Comparison of ENCODE assay signal across 8 cellular contexts in the genomic region with DNA sequence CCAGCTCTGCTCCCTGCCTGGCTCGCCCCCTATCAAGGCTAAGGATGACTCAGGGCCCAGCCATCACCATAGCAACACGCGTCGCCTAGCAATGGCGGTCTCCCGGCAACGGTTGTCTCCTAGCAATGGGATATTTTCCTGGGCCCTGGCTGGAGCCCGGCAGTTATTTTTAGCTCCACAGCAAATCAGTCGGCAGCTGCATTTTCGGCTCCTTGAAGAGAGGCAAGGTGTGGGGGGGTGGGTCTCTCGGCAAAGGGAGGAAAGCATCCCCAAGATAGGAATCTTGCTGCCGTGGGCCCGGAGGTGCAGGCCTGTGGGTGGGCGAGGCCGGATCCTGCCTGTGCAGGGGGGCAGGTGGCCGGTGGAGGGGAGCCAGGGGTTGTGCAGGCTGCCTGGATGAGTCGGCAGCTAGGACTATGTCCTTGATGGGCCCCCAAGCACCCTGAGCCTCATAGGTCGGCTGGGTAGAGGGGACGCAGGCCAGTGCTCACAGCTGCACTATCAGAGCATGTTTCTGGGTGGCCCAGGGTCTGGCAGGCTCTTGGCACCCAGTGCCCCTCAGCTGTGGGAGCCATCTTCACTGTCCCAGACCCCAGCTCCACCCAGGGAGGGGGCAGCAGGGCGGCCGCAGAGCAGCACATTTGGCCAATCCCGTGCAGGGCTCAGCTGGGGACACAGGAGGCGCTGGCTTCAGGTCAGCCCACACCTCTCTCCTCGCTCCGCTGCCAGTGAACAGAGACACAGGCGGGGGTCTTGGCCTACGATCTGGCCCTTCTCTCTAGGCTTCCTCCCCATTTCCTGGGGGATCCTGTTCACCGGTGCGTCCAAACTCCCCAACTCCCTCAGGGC. TPM values are rescaled to one million over a fixed set of nuclear protein-coding genes. Genes with fewer than 3 reads are reported as not detected.
DNase-seq lines count a peak whose midpoint lies in the region; ATAC-seq lines count a peak whose summit lies in the region.

No MANE protein-coding gene starts in this region.

- H3K27ac Mint-ChIP-seq in activated T-helper 1 cell treated with anti-CD3 and anti-CD28 coated beads, Interleukin-12 subunit alpha, Interleukin-12 subunit beta, Interleukin-2, Interleukin-4 antibody, amounts not matched to agents 30 ng/mL and 10 ng/mL and 1 ng/mL, durations not matched to agents 14 hours and 24 hours and 36 hours: no peak overlapping the region

- H3K36me3 Mint-ChIP-seq in activated T-helper 1 cell treated with anti-CD3 and anti-CD28 coated beads, Interleukin-12 subunit alpha, Interleukin-12 subunit beta, Interleukin-2, Interleukin-4 antibody, amounts not matched to agents 30 ng/mL and 10 ng/mL and 1 ng/mL, durations not matched to agents 14 hours and 24 hours and 36 hours (ENCODE audit: low read depth): no peaks in the 10 kb centered on the region

- no peak overlapping the region for H3K4me3 Mint-ChIP-seq in activated T-helper 1 cell treated with anti-CD3 and anti-CD28 coated beads, Interleukin-12 subunit alpha, Interleukin-12 subunit beta, Interleukin-2, Interleukin-4 antibody, amounts not matched to agents 30 ng/mL and 10 ng/mL and 1 ng/mL, durations not matched to agents 14 hours and 24 hours and 36 hours

- no peaks in the 10 kb centered on the region for H3K9me3 Mint-ChIP-seq in activated T-helper 1 cell treated with anti-CD3 and anti-CD28 coated beads, Interleukin-12 subunit alpha, Interleukin-12 subunit beta, Interleukin-2, Interleukin-4 antibody, amounts not matched to agents 30 ng/mL and 10 ng/mL and 1 ng/mL, durations not matched to agents 14 hours and 24 hours and 36 hours

- peak; percentile 91 for DNase-seq in AG08395 (ENCODE audit: low spot score)
- peak; percentile 64 for DNase-seq in HT-29 (ENCODE audit: low spot score)
- DNase-seq in RKO (ENCODE audit: low spot score): peak; percentile 87
- DNase-seq in globus pallidus (ENCODE audit: low spot score): peak; percentile 73
- no peak for DNase-seq in activated T-helper 1 cell treated with anti-CD3 and anti-CD28 coated beads, Interleukin-12 subunit alpha, Interleukin-12 subunit beta, Interleukin-2, Interleukin-4 antibody, amounts not matched to agents 30 ng/mL and 10 ng/mL and 1 ng/mL, durations not matched to agents 14 hours and 24 hours and 36 hours (ENCODE audit: low spot score)
- DNase-seq in SW480 (ENCODE audit: low spot score): no peak

- intact Hi-C loops in activated T-helper 1 cell treated with anti-CD3 and anti-CD28 coated beads, Interleukin-12 subunit alpha, Interleukin-12 subunit beta, Interleukin-2, Interleukin-4 antibody, amounts not matched to agents 30 ng/mL and 10 ng/mL and 1 ng/mL, durations not matched to agents 14 hours and 24 hours and 36 hours (cut with micrococcal nuclease): loop anchor here (2.0 to 5.0 kb wide), 2 partner anchors 97 to 393 kb away; no protein-coding TSS in a partner anchor

- no peaks in the 10 kb centered on the region for H3K4me1 Mint-ChIP-seq in activated T-helper 1 cell treated with anti-CD3 and anti-CD28 coated beads, Interleukin-12 subunit alpha, Interleukin-12 subunit beta, Interleukin-2, Interleukin-4 antibody, amounts not matched to agents 30 ng/mL and 10 ng/mL and 1 ng/mL, durations not matched to agents 14 hours and 24 hours and 36 hours (ENCODE audit: low read depth)

- H3K27me3 Mint-ChIP-seq in activated T-helper 1 cell treated with anti-CD3 and anti-CD28 coated beads, Interleukin-12 subunit alpha, Interleukin-12 subunit beta, Interleukin-2, Interleukin-4 antibody, amounts not matched to agents 30 ng/mL and 10 ng/mL and 1 ng/mL, durations not matched to agents 14 hours and 24 hours and 36 hours (ENCODE audit: insufficient read depth): peaks cover 41% of the 10 kb centered on the region

- ATAC-seq in HG03159 (IDR thresholded peaks at IDR 0.05; ENCODE audit: unreplicated experiment) (no peak), GM21447 (IDR thresholded peaks at IDR 0.05; ENCODE audit: unreplicated experiment) (no peak)

RNA-seq across cellular contexts. Expression of gene FBXL16, which starts 4.3 kb away (rescaled TPM):
- 0.29 and 1.5 TPM in 2 replicates for total RNA-seq in HT-29 (2014; rRNA removed; shearing (Covaris generic))
- total RNA-seq in activated T-helper 1 cell treated with anti-CD3 and anti-CD28 coated beads, Interleukin-12 subunit alpha, Interleukin-12 subunit beta, Interleukin-2, Interleukin-4 antibody, amounts not matched to agents 30 ng/mL and 10 ng/mL and 1 ng/mL, durations not matched to agents 14 hours and 24 hours and 36 hours: 6.3 and 7.6 TPM in 2 replicates

RNA-seq across cellular contexts. Expression of gene METRN, which starts 5.0 kb away (rescaled TPM):
- 82.2 and 108 TPM in 2 replicates for total RNA-seq in HT-29 (2014; rRNA removed; shearing (Covaris generic))
- 21.8 and 29.6 TPM in 2 replicates for total RNA-seq in activated T-helper 1 cell treated with anti-CD3 and anti-CD28 coated beads, Interleukin-12 subunit alpha, Interleukin-12 subunit beta, Interleukin-2, Interleukin-4 antibody, amounts not matched to agents 30 ng/mL and 10 ng/mL and 1 ng/mL, durations not matched to agents 14 hours and 24 hours and 36 hours

RNA-seq across cellular contexts. Expression of gene ANTKMT, which starts 11.1 kb away (rescaled TPM):
- 123 and 151 TPM in 2 replicates for total RNA-seq in HT-29 (2014; rRNA removed; shearing (Covaris generic))
- total RNA-seq in activated T-helper 1 cell treated with anti-CD3 and anti-CD28 coated beads, Interleukin-12 subunit alpha, Interleukin-12 subunit beta, Interleukin-2, Interleukin-4 antibody, amounts not matched to agents 30 ng/mL and 10 ng/mL and 1 ng/mL, durations not matched to agents 14 hours and 24 hours and 36 hours: 41.3 and 41.6 TPM in 2 replicates

RNA-seq across cellular contexts. Expression of gene CCDC78, which starts 16.4 kb away (rescaled TPM):
- 22.9 and 30.6 TPM in 2 replicates for total RNA-seq in HT-29 (2014; rRNA removed; shearing (Covaris generic))
- total RNA-seq in activated T-helper 1 cell treated with anti-CD3 and anti-CD28 coated beads, Interleukin-12 subunit alpha, Interleukin-12 subunit beta, Interleukin-2, Interleukin-4 antibody, amounts not matched to agents 30 ng/mL and 10 ng/mL and 1 ng/mL, durations not matched to agents 14 hours and 24 hours and 36 hours: 5.8 and 7.8 TPM in 2 replicates

RNA-seq across cellular contexts. Expression of gene HAGHL, which starts 17.0 kb away (rescaled TPM):
- 63.0 and 80.8 TPM in 2 replicates for total RNA-seq in HT-29 (2014; rRNA removed; shearing (Covaris generic))
- total RNA-seq in activated T-helper 1 cell treated with anti-CD3 and anti-CD28 coated beads, Interleukin-12 subunit alpha, Interleukin-12 subunit beta, Interleukin-2, Interleukin-4 antibody, amounts not matched to agents 30 ng/mL and 10 ng/mL and 1 ng/mL, durations not matched to agents 14 hours and 24 hours and 36 hours: 15.8 and 19.1 TPM in 2 replicates

Comparison
In these comparisons a context has a peak if more than half of its experiments do, and no peak if none do; other contexts are left out.
1. DNase-seq: peak in AG08395 (single experiment), HT-29 (single experiment), RKO (single experiment) and globus pallidus (single experiment); none in activated T-helper 1 cell treated with anti-CD3 and anti-CD28 coated beads, Interleukin-12 subunit alpha, Interleukin-12 subunit beta, Interleukin-2, Interleukin-4 antibody, amounts not matched to agents 30 ng/mL and 10 ng/mL and 1 ng/mL, durations not matched to agents 14 hours and 24 hours and 36 hours (single experiment) and SW480 (single experiment).